Comparison of ENCODE assay signal across 8 cellular contexts in genomic region chr3:156643729-156644389, GRCh38. TPM values are rescaled to one million over a fixed set of nuclear protein-coding genes. Genes with fewer than 3 reads are reported as not detected.
DNase-seq lines count a peak whose midpoint lies in the region; ATAC-seq lines count a peak whose summit lies in the region.

No MANE protein-coding gene starts in this region.

- peaks cover 31% of the 10 kb centered on the region for H3K4me1 Mint-ChIP-seq in activated CD8-positive, alpha-beta T cell treated with anti-CD3 and anti-CD28 coated beads, Interleukin-2, amount 10 ng/mL, durations not matched to agents 7 days and 5 days (ENCODE audit: low read depth)

- peaks cover 9% of the 10 kb centered on the region for H3K36me3 Mint-ChIP-seq in activated CD8-positive, alpha-beta T cell treated with anti-CD3 and anti-CD28 coated beads, Interleukin-2, amount 10 ng/mL, durations not matched to agents 7 days and 5 days (ENCODE audit: low read depth)

- in situ Hi-C loops in ACHN (cut with HindIII; ENCODE audit: low pct_ligation_motif_present, low pct_unique_long_range_greater_than_20kb, low sequenced_read_pairs) = no loop called here

- H3K9me3 Mint-ChIP-seq in activated CD8-positive, alpha-beta T cell treated with anti-CD3 and anti-CD28 coated beads, Interleukin-2, amount 10 ng/mL, durations not matched to agents 7 days and 5 days (ENCODE audit: insufficient read depth) = peaks cover 14% of the 10 kb centered on the region

- intact Hi-C loops in left colon (cut with DNase I, micrococcal nuclease) = no loop called here

- peak; percentile 90 for DNase-seq in GDM1 (lab: John Stamatoyannopoulos, UW)
- DNase-seq in activated CD8-positive, alpha-beta T cell treated with anti-CD3 and anti-CD28 coated beads, Interleukin-2, amount 10 ng/mL, durations not matched to agents 7 days and 5 days = peak; percentile 74
- DNase-seq in medulla oblongata (ENCODE audit: extremely low spot score) = peak; percentile 44
- no peak for DNase-seq in left colon
- DNase-seq in DMS 273 (lab: John Stamatoyannopoulos, UW; ENCODE audit: unreplicated experiment) = no peak
- DNase-seq in ACHN = no peak

- ATAC-seq in GM19468 (IDR thresholded peaks at IDR 0.05; ENCODE audit: extremely low read depth, unreplicated experiment) (peak; percentile 79), HG03469 (IDR thresholded peaks at IDR 0.05; ENCODE audit: unreplicated experiment) (peak; percentile 72), left colon (no peak)
- peak; percentile 92 for ATAC-seq in activated CD8-positive, alpha-beta T cell treated with anti-CD3 and anti-CD28 coated beads, Interleukin-2, amount 10 ng/mL, durations not matched to agents 7 days and 5 days

- H3K27me3 Mint-ChIP-seq in activated CD8-positive, alpha-beta T cell treated with anti-CD3 and anti-CD28 coated beads, Interleukin-2, amount 10 ng/mL, durations not matched to agents 7 days and 5 days (ENCODE audit: low read depth) = peaks cover 2% of the 10 kb centered on the region

- POLR2A ChIA-PET in activated CD8-positive, alpha-beta T cell treated with anti-CD3 and anti-CD28 coated beads, Interleukin-2, amount 10 ng/mL, durations not matched to agents 7 days and 5 days (lab: Charles Lee) = interaction anchor here (0.9 to 2.6 kb wide), 9 partner anchors 9 to 89 kb away, joined by 3 to 10 read pairs (median 4); partner anchors contain the start of gene SSR3

- CTCF ChIA-PET in activated CD8-positive, alpha-beta T cell treated with anti-CD3 and anti-CD28 coated beads, Interleukin-2, amount 10 ng/mL, durations not matched to agents 7 days and 5 days (lab: Charles Lee) = interaction anchor here (1.1 to 4.5 kb wide), 6 partner anchors 11 to 494 kb away, joined by 3 to 35 read pairs (median 4); partner anchors contain the start of gene TIPARP

- H3K27ac Mint-ChIP-seq in activated CD8-positive, alpha-beta T cell treated with anti-CD3 and anti-CD28 coated beads, Interleukin-2, amount 10 ng/mL, durations not matched to agents 7 days and 5 days = peak overlapping the region; percentile 85

- peak overlapping the region; percentile 48 for H3K4me3 Mint-ChIP-seq in activated CD8-positive, alpha-beta T cell treated with anti-CD3 and anti-CD28 coated beads, Interleukin-2, amount 10 ng/mL, durations not matched to agents 7 days and 5 days

RNA-seq across cellular contexts. Expression of gene TIPARP, which starts 30.5 kb away (rescaled TPM):
- total RNA-seq in activated CD8-positive, alpha-beta T cell treated with anti-CD3 and anti-CD28 coated beads, Interleukin-2, amount 10 ng/mL, durations not matched to agents 7 days and 5 days = 10 to 100 TPM; 34.2 to 36.5 TPM
- total RNA-seq in left colon = 10 to 100 TPM; 31.1 to 33.9 TPM

Comparison
In these comparisons a context has a peak if more than half of its experiments do, and no peak if none do; other contexts are left out.
1. DNase-seq: peak in GDM1 (single experiment), activated CD8-positive, alpha-beta T cell treated with anti-CD3 and anti-CD28 coated beads, Interleukin-2, amount 10 ng/mL, durations not matched to agents 7 days and 5 days (single experiment) and medulla oblongata (single experiment); none in left colon (0 of 2), DMS 273 (single experiment) and ACHN (single experiment).